1 cellular context compared by ENCODE assay signal in genomic region chr13:97341135-97341534, GRCh38.
TF ChIP-seq lines count a peak whose summit lies in the region.

No MANE protein-coding gene starts in this region.

TF ChIP-seq in HCT116, 20 proteins besides CTCF, POLR2A, EP300 and RAD21 (continued from another document):
- TF ChIP-seq, protein P1, sequence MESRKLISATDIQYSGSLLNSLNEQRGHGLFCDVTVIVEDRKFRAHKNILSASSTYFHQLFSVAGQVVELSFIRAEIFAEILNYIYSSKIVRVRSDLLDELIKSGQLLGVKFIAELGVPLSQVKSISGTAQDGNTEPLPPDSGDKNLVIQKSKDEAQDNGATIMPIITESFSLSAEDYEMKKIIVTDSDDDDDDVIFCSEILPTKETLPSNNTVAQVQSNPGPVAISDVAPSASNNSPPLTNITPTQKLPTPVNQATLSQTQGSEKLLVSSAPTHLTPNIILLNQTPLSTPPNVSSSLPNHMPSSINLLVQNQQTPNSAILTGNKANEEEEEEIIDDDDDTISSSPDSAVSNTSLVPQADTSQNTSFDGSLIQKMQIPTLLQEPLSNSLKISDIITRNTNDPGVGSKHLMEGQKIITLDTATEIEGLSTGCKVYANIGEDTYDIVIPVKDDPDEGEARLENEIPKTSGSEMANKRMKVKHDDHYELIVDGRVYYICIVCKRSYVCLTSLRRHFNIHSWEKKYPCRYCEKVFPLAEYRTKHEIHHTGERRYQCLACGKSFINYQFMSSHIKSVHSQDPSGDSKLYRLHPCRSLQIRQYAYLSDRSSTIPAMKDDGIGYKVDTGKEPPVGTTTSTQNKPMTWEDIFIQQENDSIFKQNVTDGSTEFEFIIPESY (IDR thresholded peaks at IDR 0.05; ENCODE audit: extremely low read depth, insufficient replicate concordance, low read length): no peak
- TF ChIP-seq FOSL1 (IDR thresholded peaks at IDR 0.05; ENCODE audit: low read depth): no peak
